ENCODE assay signal across 8 cellular contexts in genomic region chr21:34745557-34746255, GRCh38.
A peak's percentile ranks its signal among the peaks of the same experiment; 100 is the strongest.
DNase-seq lines count a peak whose midpoint lies in the region; ATAC-seq and TF ChIP-seq lines count a peak whose summit lies in the region.

No MANE protein-coding gene starts in this region.

- no peaks in the 10 kb centered on the region for H3K79me1 ChIP-seq in H9 (ENCODE audit: insufficient read depth, low read depth, low read length, poor library complexity, severe bottlenecking)

- H3K79me2 ChIP-seq in DOHH2 (ENCODE audit: control insufficient read depth, low read length) (no peaks in the 10 kb centered on the region), H9 (ENCODE audit: insufficient read depth, low read length) (no peaks in the 10 kb centered on the region)

- H3K36me3 Mint-ChIP-seq in H9 (ENCODE audit: insufficient read depth in 1 of 3, low read depth in 3 of 3) = no peaks in the 10 kb centered on the region
- H3K36me3 Mint-ChIP-seq in activated naive CD8-positive, alpha-beta T cell = no peaks in the 10 kb centered on the region

- H3K4me1 ChIP-seq in DOHH2 (ENCODE audit: control insufficient read depth, low read length) = peaks cover 11% of the 10 kb centered on the region
- no peaks in the 10 kb centered on the region for H3K4me1 ChIP-seq in H9 (ENCODE audit: insufficient read depth, low read length)
- no peaks in the 10 kb centered on the region for H3K4me1 ChIP-seq in cardiac muscle cell (ENCODE audit: low read depth)
- peaks cover 8% of the 10 kb centered on the region for H3K4me1 ChIP-seq in psoas muscle
- H3K4me1 ChIP-seq in vagina = peaks cover 21% of the 10 kb centered on the region

- H4K8ac ChIP-seq in H9 (replicated peaks; ENCODE audit: insufficient read length, low read depth, low read length) = no peak overlapping the region

- no peak overlapping the region for H3K27ac Mint-ChIP-seq in H9
- no peak overlapping the region for H3K27ac Mint-ChIP-seq in activated naive CD8-positive, alpha-beta T cell

- peaks cover 0 to 3% of the 10 kb centered on the region in 2 experiments; a peak in 1 of 5 replicates for H3K9me3 Mint-ChIP-seq in H9
- H3K9me3 Mint-ChIP-seq in activated naive CD8-positive, alpha-beta T cell (ENCODE audit: low read depth) = no peaks in the 10 kb centered on the region

- no peak overlapping the region for H3K4ac ChIP-seq in H9 (ENCODE audit: low read depth, low read length)

- no peak overlapping the region for H3K9ac ChIP-seq in H9 (ENCODE audit: extremely low read depth, insufficient read length, low read length)

- H4K20me1 ChIP-seq in DOHH2 (ENCODE audit: control insufficient read depth, insufficient read depth, low read depth, low read length) (no peaks in the 10 kb centered on the region), H9 (ENCODE audit: control insufficient read depth, insufficient read depth, insufficient read length) (no peaks in the 10 kb centered on the region)

- H4K91ac ChIP-seq in H9 (ENCODE audit: insufficient read length, low read depth, low read length) = no peak overlapping the region

- no peaks in the 10 kb centered on the region for H3F3A ChIP-seq in DOHH2 (ENCODE audit: control insufficient read depth, insufficient read depth)

- no peak overlapping the region for H4K5ac ChIP-seq in H9 (ENCODE audit: insufficient read length, low read depth, low read length)

- WGBS in H9 (ENCODE audit: extremely low coverage, insufficient read length, low lambda C conversion rate) = no CpG with 5 or more reads among the region's 21 CpGs
- 46 to 56% (median 47%) methylated on average over 21 of the region's 21 CpGs for WGBS in psoas muscle, 3 donors

- H2BK120ac ChIP-seq in H9 (ENCODE audit: low read depth, low read length, poor library complexity, severe bottlenecking) = no peak overlapping the region

- H2BK20ac ChIP-seq in H9 (ENCODE audit: low read depth, low read length, poor library complexity, severe bottlenecking) = no peak overlapping the region

- H2BK5ac ChIP-seq in H9 (ENCODE audit: insufficient read length, low read length) = no peak overlapping the region

- H3K4me3 Mint-ChIP-seq in H9 = no peak overlapping the region
- peak overlapping the region; percentile 42 for H3K4me3 Mint-ChIP-seq in activated naive CD8-positive, alpha-beta T cell

- H3K27ac ChIP-seq in DOHH2 (ENCODE audit: low read depth, low read length) (no peak overlapping the region), H9 (ENCODE audit: insufficient read length, low read depth, low read length) (no peak overlapping the region), cardiac muscle cell (no peak overlapping the region), psoas muscle (peak overlapping the region; percentile 17), vagina (no peak overlapping the region)

- no peaks in the 10 kb centered on the region for H3K4me1 Mint-ChIP-seq in H9
- H3K4me1 Mint-ChIP-seq in activated naive CD8-positive, alpha-beta T cell (ENCODE audit: low read depth) = peaks cover 3% of the 10 kb centered on the region

- no peaks in the 10 kb centered on the region for H3K23me2 ChIP-seq in H9 (ENCODE audit: insufficient read length, low read depth, low read length, poor library complexity, severe bottlenecking)

- H3K36me3 ChIP-seq in DOHH2 (ENCODE audit: control insufficient read depth, low read length) (no peaks in the 10 kb centered on the region), cardiac muscle cell (no peaks in the 10 kb centered on the region), psoas muscle (ENCODE audit: insufficient read depth in 1 of 2, low read depth in 1 of 2) (no peaks in the 10 kb centered on the region), vagina (no peaks in the 10 kb centered on the region)

- H2BK12ac ChIP-seq in H9 (ENCODE audit: insufficient read length, low read depth, low read length) = no peak overlapping the region

- H3K27me3 ChIP-seq in DOHH2 (ENCODE audit: control insufficient read depth, low read length) (peaks cover 12% of the 10 kb centered on the region; the same call in 1 of the 2 replicates), H9 (ENCODE audit: insufficient read depth, low read length) (no peaks in the 10 kb centered on the region), cardiac muscle cell (peaks cover 40% of the 10 kb centered on the region), psoas muscle (ENCODE audit: insufficient read depth in 3 of 3, low read length in 2 of 3) (peaks cover 0 to 5% (median 0%) of the 10 kb centered on the region in 3 donors), vagina (no peaks in the 10 kb centered on the region)

- H3K4me2 ChIP-seq in DOHH2 (ENCODE audit: low read length) = peak overlapping the region; percentile 68
- H3K4me2 ChIP-seq in H9 (ENCODE audit: insufficient read depth, insufficient read length, low read length) = no peak overlapping the region

- no peak overlapping the region for H3K23ac ChIP-seq in H9 (ENCODE audit: insufficient read length, low read depth, low read length)

- H2BK15ac ChIP-seq in H9 (ENCODE audit: low read depth, low read length) = no peak overlapping the region

- H2AK5ac ChIP-seq in H9 (ENCODE audit: insufficient read length, low read length) = no peak overlapping the region

- peaks cover 12% of the 10 kb centered on the region for H3K27me3 Mint-ChIP-seq in H9 (ENCODE audit: low read depth)
- H3K27me3 Mint-ChIP-seq in activated naive CD8-positive, alpha-beta T cell = peaks cover 2% of the 10 kb centered on the region

- H2AFZ ChIP-seq in H9 (ENCODE audit: low read length) = no peak overlapping the region

- peak overlapping the region; percentile 64 for H3K4me3 ChIP-seq in DOHH2 (ENCODE audit: low read length)
- no peak overlapping the region for H3K4me3 ChIP-seq in cardiac muscle cell
- H3K4me3 ChIP-seq in psoas muscle = no peak overlapping the region
- no peak overlapping the region for H3K4me3 ChIP-seq in vagina

- peak; percentile 86 for DNase-seq in H9
- peak; percentile 67 for DNase-seq in NCI-H1048 (lab: John Stamatoyannopoulos, UW)
- peak; percentile 72 to 92 for DNase-seq in cardiac muscle cell (ENCODE audit: low read depth in 1 of 2, low spot score in 1 of 2)
- DNase-seq in psoas muscle = peak; percentile 64 to 81
- no peak for DNase-seq in vagina (ENCODE audit: extremely low spot score in 2 of 2)

- no peaks in the 10 kb centered on the region for H3K9me2 ChIP-seq in DOHH2 (replicated peaks; ENCODE audit: control insufficient read depth, low read length)

- H3K14ac ChIP-seq in H9 (ENCODE audit: insufficient read depth, low read length) = no peak overlapping the region

- ATAC-seq in SK-N-SH treated with all-trans-retinoic acid at 6 μM for 48 hours (peak; percentile 98), psoas muscle (peak; percentile 80 to 96 (median 84))

- intact Hi-C loops in psoas muscle (cut with DNase I) = loop anchor here (2.0 to 10.0 kb wide), 9 partner anchors 99 to 1282 kb away; partner anchors contain the start of gene RUNX1 (in 1 of the 2)
- intact Hi-C loops in vagina (cut with DNase I) = loop anchor here (10.0 kb wide), 1 partner anchor 1279 kb away; no protein-coding TSS in a partner anchor

- H3K56ac ChIP-seq in H9 (ENCODE audit: insufficient read length, low read depth, low read length) = no peak overlapping the region

- TF ChIP-seq CTCF in DOHH2 (IDR thresholded peaks at IDR 0.05; ENCODE audit: low read depth, low read length, poor library complexity, severe bottlenecking) (peak; percentile 92), H9 (conservative IDR thresholded peaks at IDR 0.05) (peak; percentile 93), cardiac muscle cell (IDR thresholded peaks at IDR 0.05; ENCODE audit: low read depth, low read length) (peak; percentile 88), psoas muscle (IDR thresholded peaks at IDR 0.05) (peak; percentile 93), vagina (IDR thresholded peaks at IDR 0.05) (peak; percentile 62 to 87 (median 70))

- no peak for TF ChIP-seq POLR2A in vagina (IDR thresholded peaks at IDR 0.05)

- no peak overlapping the region for H3T11ph ChIP-seq in H9 (ENCODE audit: low read length)

- H3K18ac ChIP-seq in H9 (ENCODE audit: insufficient read length, low read depth, low read length) = no peak overlapping the region

- no peaks in the 10 kb centered on the region for H3K9me3 ChIP-seq in DOHH2 (ENCODE audit: control insufficient read depth, insufficient read depth, low read length)
- no peaks in the 10 kb centered on the region for H3K9me3 ChIP-seq in H9 (ENCODE audit: control insufficient read depth, low read depth, low read length)
- no peaks in the 10 kb centered on the region for H3K9me3 ChIP-seq in cardiac muscle cell (ENCODE audit: low read depth)
- H3K9me3 ChIP-seq in psoas muscle = no peaks in the 10 kb centered on the region
- H3K9me3 ChIP-seq in vagina = no peaks in the 10 kb centered on the region

TF ChIP-seq in SK-N-SH treated with all-trans-retinoic acid at 6 μM for 48 hours, 23 proteins besides CTCF, POLR2A, EP300 and RAD21 (continues in another document):
- TF ChIP-seq CSDC2 (CRISPR knock-in tag; IDR thresholded peaks at IDR 0.05) = no peak
- TF ChIP-seq ISL1 (CRISPR knock-in tag; IDR thresholded peaks at IDR 0.05) = no peak
- TF ChIP-seq POU6F1 (CRISPR knock-in tag; IDR thresholded peaks at IDR 0.05; ENCODE audit: borderline replicate concordance, low read depth) = no peak

Comparison
In these comparisons a context has a peak if more than half of its experiments do, and no peak if none do; other contexts are left out.
1. DNase-seq: peak in H9 (single experiment), NCI-H1048 (single experiment), cardiac muscle cell (2 of 2) and psoas muscle (2 of 2); none in vagina (0 of 2).
2. Peak in every context shown above with its lines, with median percentiles within 50 percentile points of each other: CTCF ChIP-seq.